ENCODE assay signal across 1 cellular context in genomic region chr1:9321480-9321849, GRCh38.
TF ChIP-seq lines count a peak whose summit lies in the region.

No MANE protein-coding gene starts in this region.

TF ChIP-seq in IMR-90, 13 proteins besides CTCF, POLR2A, EP300 and RAD21 (continued from another document):
- TF ChIP-seq ELK1 (IDR thresholded peaks at IDR 0.05; ENCODE audit: borderline replicate concordance, low read depth, low read length) = no peak
- 0 out of 2 replicates have a peak, but pooled peaks have one; percentile 14 for TF ChIP-seq SMC3 (IDR thresholded peaks at IDR 0.05; ENCODE audit: low read depth, low read length)
- TF ChIP-seq BHLHE40 (IDR thresholded peaks at IDR 0.05; ENCODE audit: low read depth, low read length) = peak; percentile 45; the same call in 1 of the 2 replicates
- peak; percentile 54; the same call in 1 of the 2 replicates for TF ChIP-seq USF2 (IDR thresholded peaks at IDR 0.05; ENCODE audit: low read depth, low read length)
